ENCODE assay signal across 20 cellular contexts in the genomic region with DNA sequence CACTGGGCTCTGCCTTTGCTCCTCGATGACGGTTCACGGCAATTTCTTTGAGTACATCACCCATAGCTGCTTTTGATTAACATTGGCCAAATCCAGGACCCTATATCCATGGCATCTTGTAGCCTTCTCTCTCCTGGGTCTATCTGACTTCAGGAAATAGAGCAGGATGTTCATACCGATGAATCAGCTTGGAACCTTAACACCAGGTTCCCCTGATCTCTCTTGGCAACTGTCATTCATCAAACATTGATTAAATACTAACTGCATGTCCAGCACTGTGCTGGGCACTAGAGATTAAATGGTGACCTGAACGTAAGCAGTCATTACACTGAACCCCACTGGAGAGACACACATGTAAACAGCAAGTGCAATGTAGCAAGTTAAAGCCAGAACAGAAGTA.
"Had no signal": no experiment of that assay in that cellular context is flagged by ENCODE, and none has a peak within 500 bp of the region (broad histone marks: within the 10 kb centered on the region; RNA-seq: fewer than 3 reads in every experiment).

No MANE protein-coding gene starts in this region.

- H3K36me3 Mint-ChIP-seq: naive B cell, type B pancreatic cell had no signal

- H3K79me2 ChIP-seq: hepatocyte, parathyroid adenoma had no signal

- H3K27ac Mint-ChIP-seq: endodermal cell, memory B cell, type B pancreatic cell had no signal

- H3K9me3 Mint-ChIP-seq: endodermal cell, nephron, type B pancreatic cell had no signal

- H3K4me2 ChIP-seq: hepatocyte, smooth muscle cell had no signal

- H3K4me3 Mint-ChIP-seq: endodermal cell, memory B cell, nephron, type B pancreatic cell had no signal

- DNase-seq: cerebellar nuclear complex; colonic mucosa; effector CD4-positive, alpha-beta T cell; endodermal cell; foreskin melanocyte; head of caudate nucleus; kidney; left colon; naive B cell; stimulated activated CD4-positive, alpha-beta T cell treated with anti-CD3 and anti-CD28 coated beads, Interleukin-2, amount 100 ng/mL, for 48 hours; stimulated activated naive CD4-positive, alpha-beta T cell treated with Interleukin-2 at 50 U/mL for 16 hours; thyroid gland; uterus had no signal

- H3K27me3 Mint-ChIP-seq: memory B cell, naive B cell, type B pancreatic cell had no signal

- H3K9ac ChIP-seq: parathyroid adenoma had no signal

- H3K9me3 ChIP-seq: colonic mucosa, suprapubic skin, thyroid gland, uterus had no signal

- H3K36me3 ChIP-seq: colonic mucosa, suprapubic skin, thyroid gland, uterus had no signal

- FAIRE-seq: kidney had no signal

- H3K27ac ChIP-seq: colonic mucosa, hepatocyte, parathyroid adenoma, suprapubic skin, thyroid gland, uterus had no signal

- H2AFZ ChIP-seq: hepatocyte, parathyroid adenoma had no signal

- H3K4me3 ChIP-seq: colonic mucosa, hepatocyte, smooth muscle cell, suprapubic skin, thyroid gland, uterus had no signal

- H3K4me1 ChIP-seq: parathyroid adenoma had no signal

- H3K27me3 ChIP-seq: colonic mucosa, hepatocyte, suprapubic skin, thyroid gland, uterus had no signal
